In the genomic region with DNA sequence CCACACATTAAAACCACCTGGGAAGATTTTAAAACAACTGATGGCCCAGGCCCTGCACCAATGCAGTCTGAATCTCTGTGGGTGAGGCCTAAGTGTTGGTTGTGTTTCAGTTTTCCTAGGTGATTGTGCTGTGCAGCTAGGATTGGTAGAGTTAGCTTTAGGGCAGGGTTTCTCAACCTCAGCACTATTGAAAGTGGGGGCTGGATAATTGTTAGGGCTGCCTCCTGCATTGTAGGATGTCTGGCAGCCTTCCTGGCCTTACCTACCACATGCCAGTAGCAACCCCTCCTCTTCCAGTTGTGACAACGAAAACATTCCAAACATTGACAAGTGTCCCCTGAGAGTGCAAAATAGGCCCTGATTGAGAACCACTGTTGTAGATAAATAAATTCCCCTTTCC, we compare ENCODE assay signal across 26 cellular contexts.
"Had no signal": no experiment of that assay in that cellular context is flagged by ENCODE, and none has a peak within 500 bp of the region (broad histone marks: within the 10 kb centered on the region; RNA-seq: fewer than 3 reads in every experiment).

No MANE protein-coding gene starts in this region.

- H3K27me3 ChIP-seq: MG63, Peyer's patch had no signal

- DNase-seq: activated CD4-positive, alpha-beta memory T cell treated with anti-CD3 and anti-CD28 coated beads for 36 hours; activated CD4-positive, alpha-beta T cell treated with anti-CD3 and anti-CD28 coated beads, Interleukin-2, amount 10 ng/mL, durations not matched to agents 7 days and 5 days; activated CD4-positive, CD25-positive, alpha-beta regulatory T cell; activated CD8-positive, alpha-beta memory T cell treated with anti-CD3 and anti-CD28 coated beads for 24 hours; activated gamma-delta T cell treated with Interleukin-2 at 50 U/mL for 16 hours; activated naive CD4-positive, alpha-beta T cell treated with anti-CD3 and anti-CD28 coated beads, Interleukin-2, amount 10 ng/mL, durations not matched to agents 7 days and 5 days; activated naive CD8-positive, alpha-beta T cell treated with anti-CD3 and anti-CD28 coated beads for 36 hours; activated T-cell treated with anti-CD3 and anti-CD28 coated beads for 4 hours; activated T-cell treated with anti-CD3 and anti-CD28 coated beads, Interleukin-2, amount 50 U/mL, for 48 hours; cerebellar nuclear complex; MG63; MV-4-11; NCI-H1092 treated with DMSO at 0.1 percent for 48 hours; NCI-H1417 treated with DMSO at 0.1 percent for 48 hours; NCI-H1694; NCI-H2029; NCI-H2107; NCI-H2171 treated with DMSO at 0.1 percent for 48 hours; NCI-H226; NCI-H526; NCI-H82; Peyer's patch; SHP77 treated with DMSO at 0.1 percent for 48 hours; T-helper 17 cell; T-helper 9 cell had no signal

- H3K4me1 ChIP-seq: Peyer's patch had no signal

- H3K36me3 ChIP-seq: MG63, Peyer's patch had no signal

- H3K36me3 Mint-ChIP-seq: activated CD4-positive, alpha-beta memory T cell treated with anti-CD3 and anti-CD28 coated beads for 36 hours; activated naive CD4-positive, alpha-beta T cell treated with anti-CD3 and anti-CD28 coated beads, Interleukin-2, amount 10 ng/mL, durations not matched to agents 7 days and 5 days; activated naive CD8-positive, alpha-beta T cell treated with anti-CD3 and anti-CD28 coated beads for 36 hours had no signal

- H3K27ac Mint-ChIP-seq: activated CD4-positive, alpha-beta memory T cell treated with anti-CD3 and anti-CD28 coated beads for 36 hours; activated CD4-positive, alpha-beta T cell treated with anti-CD3 and anti-CD28 coated beads, Interleukin-2, amount 10 ng/mL, durations not matched to agents 7 days and 5 days; activated naive CD4-positive, alpha-beta T cell treated with anti-CD3 and anti-CD28 coated beads, Interleukin-2, amount 10 ng/mL, durations not matched to agents 7 days and 5 days; activated naive CD8-positive, alpha-beta T cell treated with anti-CD3 and anti-CD28 coated beads for 36 hours; activated T-helper 17 cell treated with anti-CD3 and anti-CD28 coated beads, Interleukin-2, amount 50 U/mL, for 72 hours; T-helper 17 cell had no signal

- H3K9me3 ChIP-seq: MG63, Peyer's patch had no signal

- H3K27me3 Mint-ChIP-seq: activated CD4-positive, alpha-beta memory T cell treated with anti-CD3 and anti-CD28 coated beads for 36 hours; activated CD4-positive, alpha-beta T cell treated with anti-CD3 and anti-CD28 coated beads, Interleukin-2, amount 10 ng/mL, durations not matched to agents 7 days and 5 days; activated naive CD4-positive, alpha-beta T cell treated with anti-CD3 and anti-CD28 coated beads, Interleukin-2, amount 10 ng/mL, durations not matched to agents 7 days and 5 days; activated T-helper 17 cell treated with anti-CD3 and anti-CD28 coated beads, Interleukin-2, amount 50 U/mL, for 72 hours; T-helper 17 cell had no signal

- H3K4me1 Mint-ChIP-seq: activated CD4-positive, alpha-beta T cell treated with anti-CD3 and anti-CD28 coated beads, Interleukin-2, amount 10 ng/mL, durations not matched to agents 7 days and 5 days; activated naive CD4-positive, alpha-beta T cell treated with anti-CD3 and anti-CD28 coated beads, Interleukin-2, amount 10 ng/mL, durations not matched to agents 7 days and 5 days; activated naive CD8-positive, alpha-beta T cell treated with anti-CD3 and anti-CD28 coated beads for 36 hours; activated T-helper 17 cell treated with anti-CD3 and anti-CD28 coated beads, Interleukin-2, amount 50 U/mL, for 72 hours; T-helper 17 cell had no signal

- ATAC-seq: activated T-helper 17 cell treated with anti-CD3 and anti-CD28 coated beads, Interleukin-2, amount 50 U/mL, for 72 hours; T-helper 17 cell had no signal

- H3K4me3 ChIP-seq: MG63, Peyer's patch had no signal

- H3K27ac ChIP-seq: Peyer's patch had no signal

- H3K4me3 Mint-ChIP-seq: activated CD4-positive, alpha-beta memory T cell treated with anti-CD3 and anti-CD28 coated beads for 36 hours; activated CD4-positive, alpha-beta T cell treated with anti-CD3 and anti-CD28 coated beads, Interleukin-2, amount 10 ng/mL, durations not matched to agents 7 days and 5 days; activated naive CD4-positive, alpha-beta T cell treated with anti-CD3 and anti-CD28 coated beads, Interleukin-2, amount 10 ng/mL, durations not matched to agents 7 days and 5 days; activated naive CD8-positive, alpha-beta T cell treated with anti-CD3 and anti-CD28 coated beads for 36 hours; activated T-helper 17 cell treated with anti-CD3 and anti-CD28 coated beads, Interleukin-2, amount 50 U/mL, for 72 hours; T-helper 17 cell had no signal

- H3K9me3 Mint-ChIP-seq: activated CD4-positive, alpha-beta memory T cell treated with anti-CD3 and anti-CD28 coated beads for 36 hours; activated CD4-positive, alpha-beta T cell treated with anti-CD3 and anti-CD28 coated beads, Interleukin-2, amount 10 ng/mL, durations not matched to agents 7 days and 5 days; activated naive CD4-positive, alpha-beta T cell treated with anti-CD3 and anti-CD28 coated beads, Interleukin-2, amount 10 ng/mL, durations not matched to agents 7 days and 5 days; activated naive CD8-positive, alpha-beta T cell treated with anti-CD3 and anti-CD28 coated beads for 36 hours; activated T-helper 17 cell treated with anti-CD3 and anti-CD28 coated beads, Interleukin-2, amount 50 U/mL, for 72 hours had no signal
